In genomic region chr4:174358823-174359222, GRCh38 we compare ENCODE assay signal across 8 cellular contexts.
DNase-seq lines count a peak whose midpoint lies in the region; ATAC-seq lines count a peak whose summit lies in the region.

No MANE protein-coding gene starts in this region.

- no peak overlapping the region for H3K27ac Mint-ChIP-seq in effector memory CD8-positive, alpha-beta T cell

- no peaks in the 10 kb centered on the region for H3K4me1 Mint-ChIP-seq in effector memory CD8-positive, alpha-beta T cell (ENCODE audit: low read depth in 2 of 2)

- DNase-seq in GM03348 (ENCODE audit: low spot score) (peak; percentile 44), cardiac septum (ENCODE audit: low spot score) (no peak), midbrain (lab: John Stamatoyannopoulos, UW) (no peak), RPMI8226 (no peak), germinal center (ENCODE audit: low spot score) (no peak)
- no peak for DNase-seq in effector memory CD8-positive, alpha-beta T cell

- H3K36me3 Mint-ChIP-seq in effector memory CD8-positive, alpha-beta T cell (ENCODE audit: insufficient read depth): no peaks in the 10 kb centered on the region

- no peaks in the 10 kb centered on the region for H3K9me3 Mint-ChIP-seq in effector memory CD8-positive, alpha-beta T cell

- ATAC-seq in GM21367 (IDR thresholded peaks at IDR 0.05; ENCODE audit: unreplicated experiment): peak; percentile 99
- ATAC-seq in HG03460 (IDR thresholded peaks at IDR 0.05; ENCODE audit: unreplicated experiment): peak; percentile 98
- ATAC-seq in effector memory CD8-positive, alpha-beta T cell (replicated peaks): peak; percentile 70

- intact Hi-C loops in cardiac septum (cut with DNase I): no loop called here

- H3K4me3 Mint-ChIP-seq in effector memory CD8-positive, alpha-beta T cell: no peak overlapping the region

- H3K27me3 Mint-ChIP-seq in effector memory CD8-positive, alpha-beta T cell: peaks cover 13 to 18% of the 10 kb centered on the region in 2 donors
